In genomic region chr6:43977404-43978111, GRCh38 we compare ENCODE assay signal across 9 cellular contexts.
DNase-seq lines count a peak whose midpoint lies in the region; ATAC-seq, FAIRE-seq and TF ChIP-seq lines count a peak whose summit lies in the region.
"Had no signal": no experiment of that assay in that cellular context is flagged by ENCODE, and none has a peak within 500 bp of the region (broad histone marks: within the 10 kb centered on the region; RNA-seq: fewer than 3 reads in every experiment).

No MANE protein-coding gene starts in this region.

- peak; percentile 31 to 36 for DNase-seq in erythroblast (lab: John Stamatoyannopoulos, UW)
- no peak for DNase-seq in Karpas-422
- no peak for DNase-seq in D721Med (ENCODE audit: insufficient read length, low spot score)
- DNase-seq in NCI-H128 (lab: John Stamatoyannopoulos, UW; ENCODE audit: unreplicated experiment): no peak
- DNase-seq in RKO (ENCODE audit: low spot score): no peak

- no peak for TF ChIP-seq POLR2A in erythroblast (IDR thresholded peaks at IDR 0.05; ENCODE audit: low read length)

- no peaks in the 10 kb centered on the region for H3K9me2 ChIP-seq in Karpas-422 (replicated peaks; ENCODE audit: insufficient read depth, low read length)

- no peak overlapping the region for H3K9ac ChIP-seq in Karpas-422 (ENCODE audit: low read length)

- ATAC-seq in GM21381 (IDR thresholded peaks at IDR 0.05; ENCODE audit: unreplicated experiment): peak; percentile 78
- ATAC-seq in HG03565 (IDR thresholded peaks at IDR 0.05; ENCODE audit: unreplicated experiment): peak; percentile 71

- no peak overlapping the region for H2AFZ ChIP-seq in Karpas-422 (ENCODE audit: low read length)

- H3K27me3 ChIP-seq in Karpas-422 (ENCODE audit: low read length): no peaks in the 10 kb centered on the region
- H3K27me3 ChIP-seq: heart left ventricle had no signal

- H3K4me3 ChIP-seq in Karpas-422 (ENCODE audit: low read length): no peak overlapping the region
- H3K4me3 ChIP-seq: heart left ventricle had no signal

- no peaks in the 10 kb centered on the region for H3K79me2 ChIP-seq in Karpas-422 (ENCODE audit: low read length)

- FAIRE-seq in D721Med (lab: Jason Lieb, UNC): no peak

- H3K4me1 ChIP-seq in Karpas-422 (ENCODE audit: low read length): no peaks in the 10 kb centered on the region

- H4K20me1 ChIP-seq in Karpas-422 (ENCODE audit: insufficient read depth, low read depth, low read length): no peaks in the 10 kb centered on the region

- no peak overlapping the region for H3K27ac ChIP-seq in Karpas-422 (ENCODE audit: low read length)
- H3K27ac ChIP-seq: heart left ventricle had no signal

- H3K4me2 ChIP-seq in Karpas-422 (ENCODE audit: low read depth, low read length, poor library complexity, severe bottlenecking): no peak overlapping the region

- no peaks in the 10 kb centered on the region for H3K9me3 ChIP-seq in Karpas-422 (ENCODE audit: low read length)

- H3K36me3 ChIP-seq in Karpas-422 (ENCODE audit: insufficient read depth, low read length): no peaks in the 10 kb centered on the region
- H3K36me3 ChIP-seq: heart left ventricle had no signal

- TF ChIP-seq CTCF in GM12873 (IDR thresholded peaks at IDR 0.05; ENCODE audit: insufficient read depth, low read depth, low read length, missing control alignments) (peak; percentile 45), D721Med (IDR thresholded peaks at IDR 0.05; ENCODE audit: insufficient read depth, missing control alignments) (no peak)

Comparison
In these comparisons a context has a peak if more than half of its experiments do, and no peak if none do; other contexts are left out.
1. DNase-seq: peak in erythroblast (2 of 2); none in Karpas-422 (single experiment), D721Med (single experiment), NCI-H128 (single experiment) and RKO (single experiment).